32 cellular contexts compared by ENCODE assay signal in the genomic region with DNA sequence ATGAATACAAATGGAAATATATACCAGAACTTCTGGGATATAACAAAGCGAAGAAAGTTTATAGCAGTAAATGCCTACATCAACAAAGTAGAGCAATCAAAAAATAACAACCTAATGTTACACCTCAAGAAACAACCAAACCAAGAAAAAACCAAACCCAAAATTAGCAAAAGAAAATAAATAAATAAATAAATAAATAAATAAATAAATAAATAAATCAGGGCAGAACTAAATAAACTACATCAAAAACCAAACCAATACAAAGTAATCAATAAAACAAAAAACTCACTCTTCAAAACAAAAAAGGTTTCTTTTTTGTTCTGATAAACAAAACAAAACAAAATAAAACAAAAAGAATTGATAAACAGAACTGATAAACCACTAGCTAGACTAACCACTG.
"Had no signal": no experiment of that assay in that cellular context is flagged by ENCODE, and none has a peak within 500 bp of the region (broad histone marks: within the 10 kb centered on the region; RNA-seq: fewer than 3 reads in every experiment).

No MANE protein-coding gene starts in this region.

- H3K27me3 Mint-ChIP-seq: activated B cell treated with CpG ODN at 0.5 μM for 24 hours; activated CD8-positive, alpha-beta T cell treated with anti-CD3 and anti-CD28 coated beads for 36 hours; activated naive CD8-positive, alpha-beta T cell; activated T-helper 17 cell treated with anti-CD3 and anti-CD28 coated beads, Interleukin-2, amount 50 U/mL, for 72 hours; central memory CD8-positive, alpha-beta T cell; effector memory CD8-positive, alpha-beta T cell; T-helper 17 cell had no signal

- H3K4me1 ChIP-seq: esophagus muscularis mucosa, gastroesophageal sphincter had no signal

- FAIRE-seq: bronchial epithelial cell had no signal

- H3K36me3 ChIP-seq: brain microvascular endothelial cell, esophagus muscularis mucosa, WERI-Rb-1 had no signal

- H3K27ac ChIP-seq: brain microvascular endothelial cell, esophagus muscularis mucosa, foreskin keratinocyte, gastroesophageal sphincter, WERI-Rb-1 had no signal

- H3K27ac Mint-ChIP-seq: activated B cell treated with CpG ODN at 0.5 μM for 24 hours; activated CD8-positive, alpha-beta T cell treated with anti-CD3 and anti-CD28 coated beads for 36 hours; activated naive CD8-positive, alpha-beta T cell; activated T-helper 17 cell treated with anti-CD3 and anti-CD28 coated beads, Interleukin-2, amount 50 U/mL, for 72 hours; effector memory CD8-positive, alpha-beta T cell; T-helper 17 cell; T-helper 2 cell treated with Interferon-gamma antibody and Interleukin-4, amounts not matched to agents 5 μg/mL and 100 μg/mL, for 36 hours had no signal

- H3K9me3 ChIP-seq: esophagus muscularis mucosa, gastroesophageal sphincter had no signal

- H3K4me1 Mint-ChIP-seq: activated B cell treated with CpG ODN at 0.5 μM for 24 hours; activated T-helper 17 cell treated with anti-CD3 and anti-CD28 coated beads, Interleukin-2, amount 50 U/mL, for 72 hours; T-helper 17 cell had no signal

- H3K9me3 Mint-ChIP-seq: central memory CD8-positive, alpha-beta T cell; T-helper 2 cell treated with Interferon-gamma antibody and Interleukin-4, amounts not matched to agents 5 μg/mL and 100 μg/mL, for 36 hours had no signal

- DNase-seq: activated B cell treated with CpG ODN at 0.5 μM for 24 hours; activated CD4-positive, alpha-beta T cell treated with anti-CD3 and anti-CD28 coated beads for 48 hours; activated CD4-positive, alpha-beta T cell treated with anti-CD3 and anti-CD28 coated beads, Interleukin-2, amount 50 U/mL, for 1 hour; activated CD4-positive, alpha-beta T cell treated with anti-CD3 and anti-CD28 coated beads, Interleukin-2, amount 50 U/mL, for 48 hours; activated CD8-positive, alpha-beta memory T cell treated with anti-CD3 and anti-CD28 coated beads for 24 hours; activated CD8-positive, alpha-beta T cell treated with anti-CD3 and anti-CD28 coated beads for 36 hours; activated effector memory CD4-positive, alpha-beta T cell treated with Interleukin-2 at 50 U/mL for 16 hours; activated gamma-delta T cell treated with Interleukin-2 at 50 U/mL for 16 hours; activated naive CD4-positive, alpha-beta T cell treated with anti-CD3 and anti-CD28 coated beads, Interleukin-2, amount 50 U/mL, for 16 hours; activated naive CD4-positive, alpha-beta T cell treated with Interleukin-2 at 50 U/mL for 16 hours; activated T-cell treated with anti-CD3 and anti-CD28 coated beads, Interleukin-2, amount 50 U/mL, for 4 hours; amniotic stem cell; anterior cingulate cortex; brain microvascular endothelial cell; cortex of kidney; dermis blood vessel endothelial cell; effector CD4-positive, alpha-beta T cell; effector memory CD8-positive, alpha-beta T cell; erythroblast; T-helper 1 cell; T-helper 17 cell; T1000; WERI-Rb-1 had no signal

- H3K27me3 ChIP-seq: brain microvascular endothelial cell, esophagus muscularis mucosa, foreskin keratinocyte, gastroesophageal sphincter had no signal

- H3K4me3 Mint-ChIP-seq: activated B cell treated with CpG ODN at 0.5 μM for 24 hours; activated CD8-positive, alpha-beta T cell treated with anti-CD3 and anti-CD28 coated beads for 36 hours; activated naive CD8-positive, alpha-beta T cell; activated T-cell treated with anti-CD3 and anti-CD28 coated beads, Interleukin-2, amount 50 U/mL, for 4 hours; activated T-helper 17 cell treated with anti-CD3 and anti-CD28 coated beads, Interleukin-2, amount 50 U/mL, for 72 hours; central memory CD8-positive, alpha-beta T cell; effector memory CD8-positive, alpha-beta T cell; T-helper 17 cell; T-helper 2 cell treated with Interferon-gamma antibody and Interleukin-4, amounts not matched to agents 5 μg/mL and 100 μg/mL, for 36 hours had no signal

- ATAC-seq: activated CD4-positive, CD25-positive, alpha-beta regulatory T cell treated with anti-CD3 and anti-CD28 coated beads, Interleukin-2, amount 50 U/mL, for 24 hours; activated CD8-positive, alpha-beta T cell treated with anti-CD3 and anti-CD28 coated beads for 36 hours; activated T-cell treated with anti-CD3 and anti-CD28 coated beads, Interleukin-2, amount 50 U/mL, for 4 hours; activated T-helper 17 cell treated with anti-CD3 and anti-CD28 coated beads, Interleukin-2, amount 50 U/mL, for 72 hours; effector memory CD8-positive, alpha-beta T cell; foreskin keratinocyte; gastroesophageal sphincter; T-helper 17 cell had no signal

- H3K4me3 ChIP-seq: esophagus muscularis mucosa, gastroesophageal sphincter had no signal
